20 cellular contexts compared by ENCODE assay signal in the genomic region with DNA sequence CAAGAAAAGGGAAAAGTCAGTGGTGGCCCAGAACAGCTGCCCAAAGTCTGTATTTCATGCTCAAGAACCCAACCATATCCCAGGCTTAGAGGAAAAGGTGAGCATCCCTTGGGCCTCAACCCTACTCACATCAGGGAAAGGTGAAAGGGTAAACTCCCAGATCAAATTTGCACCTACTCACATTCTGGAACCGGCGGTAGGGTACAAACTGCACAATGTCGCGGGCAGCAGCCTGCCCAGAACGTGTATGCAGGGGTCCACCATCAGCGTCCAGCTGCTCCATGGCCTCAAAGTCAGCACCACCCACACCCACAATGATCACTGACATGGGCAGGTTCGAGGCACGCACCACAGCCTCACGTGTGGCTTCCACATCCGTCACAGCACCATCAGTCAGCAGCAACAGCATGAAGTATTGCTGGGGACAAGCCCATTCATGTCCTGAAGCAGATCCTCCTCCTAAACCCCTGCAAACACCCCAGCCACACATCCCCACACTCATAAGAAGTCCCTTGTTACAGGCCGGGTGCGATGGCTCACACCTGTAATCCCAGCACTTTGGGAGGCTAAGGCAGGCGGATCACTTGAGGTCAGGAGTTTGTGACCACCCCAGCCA. TPM values are rescaled to one million over a fixed set of nuclear protein-coding genes. Genes with fewer than 3 reads are reported as not detected.
DNase-seq lines count a peak whose midpoint lies in the region; ATAC-seq and TF ChIP-seq lines count a peak whose summit lies in the region.
"Had no signal": no experiment of that assay in that cellular context is flagged by ENCODE, and none has a peak within 500 bp of the region (broad histone marks: within the 10 kb centered on the region; RNA-seq: fewer than 3 reads in every experiment).

No MANE protein-coding gene starts in this region.

- H3K27ac Mint-ChIP-seq in H9, result peak overlapping the region in 2 of 3 experiments; percentile 62 to 82; a peak in 3 of 7 replicates

- no peak overlapping the region for H3K4ac ChIP-seq in H9 (ENCODE audit: low read depth, low read length)

- DNase-seq in A673 (ENCODE audit: low spot score) (no peak), H9 (peak; percentile 24), islet precursor cell (peak; percentile 35)
- peak; percentile 20 for DNase-seq in activated CD8-positive, alpha-beta memory T cell treated with anti-CD3 and anti-CD28 coated beads, Interleukin-2, amount 50 U/mL, for 48 hours
- DNase-seq: activated gamma-delta T cell; aorta; CD8-positive, alpha-beta memory T cell; DND-41; heart left ventricle; left ventricle myocardium superior; NCI-H526 treated with DMSO at 0.1 percent for 48 hours; OCI-M1; retina; stimulated activated CD4-positive, alpha-beta T cell treated with anti-CD3 and anti-CD28 coated beads, Interleukin-12 subunit alpha, Interleukin-12 subunit beta, amount 100 ng/mL, for 4 hours had no signal

- H4K8ac ChIP-seq in H9 (replicated peaks; ENCODE audit: insufficient read length, low read depth, low read length), result no peak overlapping the region

- H2BK5ac ChIP-seq in H9 (ENCODE audit: insufficient read length, low read length), result no peak overlapping the region

- no peak overlapping the region for H2BK15ac ChIP-seq in H9 (ENCODE audit: low read depth, low read length)

- H4K20me1 ChIP-seq in H9 (ENCODE audit: control insufficient read depth, insufficient read depth, insufficient read length), result no peaks in the 10 kb centered on the region

- H3K4me1 Mint-ChIP-seq in H9, result peaks cover 0 to 4% of the 10 kb centered on the region in 2 experiments; a peak in 1 of 4 replicates
- H3K4me1 Mint-ChIP-seq: CD8-positive, alpha-beta memory T cell had no signal

- BruUV-seq in A673 (replicated peaks; lab: Mats Ljungman, UMichigan), result TSS peak; percentile 40

- no peak overlapping the region for H3K9ac ChIP-seq in H9 (ENCODE audit: extremely low read depth, insufficient read length, low read length)
- H3K9ac ChIP-seq: KMS-11 had no signal

- TF ChIP-seq CTCF in A673 (conservative IDR thresholded peaks at IDR 0.05; ENCODE audit: low read depth, low read length) (no peak), H9 (conservative IDR thresholded peaks at IDR 0.05) (no peak)

- H2BK20ac ChIP-seq in H9 (ENCODE audit: low read depth, low read length, poor library complexity, severe bottlenecking), result no peak overlapping the region

- H3K27ac ChIP-seq in A673 (ENCODE audit: low read depth, low read length, poor library complexity, severe bottlenecking), result no peak overlapping the region
- no peak overlapping the region for H3K27ac ChIP-seq in H9 (ENCODE audit: insufficient read length, low read depth, low read length)
- H3K27ac ChIP-seq: heart left ventricle, KMS-11, neutrophil, SK-N-MC had no signal

- no peak overlapping the region for H2BK120ac ChIP-seq in H9 (ENCODE audit: low read depth, low read length, poor library complexity, severe bottlenecking)

- H3K36me3 ChIP-seq in A673 (ENCODE audit: insufficient read depth, low read length, poor library complexity, severe bottlenecking), result peaks cover 40% of the 10 kb centered on the region

- CTCF ChIA-PET in A673 (lab: Charles Lee), result no interaction called here

- WGBS in H9 (ENCODE audit: extremely low coverage, insufficient read length, low lambda C conversion rate), result no CpG with 5 or more reads among the region's 13 CpGs

- ATAC-seq in GM18870 (IDR thresholded peaks at IDR 0.05; ENCODE audit: unreplicated experiment) (no peak), GM18868 (IDR thresholded peaks at IDR 0.05; ENCODE audit: unreplicated experiment) (no peak), HG02852 (IDR thresholded peaks at IDR 0.05; ENCODE audit: unreplicated experiment) (no peak)
- ATAC-seq: heart left ventricle, left ventricle myocardium superior had no signal

- H4K5ac ChIP-seq in H9 (ENCODE audit: insufficient read length, low read depth, low read length), result no peak overlapping the region

- intact Hi-C loops in A673 (cut with micrococcal nuclease; ENCODE audit: unreplicated experiment), result no loop called here

- no peak overlapping the region for H3T11ph ChIP-seq in H9 (ENCODE audit: low read length)

- H3K14ac ChIP-seq in H9 (ENCODE audit: insufficient read depth, low read length), result no peak overlapping the region

- H3K4me3 ChIP-seq in A673 (ENCODE audit: low read depth, low read length, poor library complexity, severe bottlenecking), result no peak overlapping the region
- H3K4me3 ChIP-seq: heart left ventricle, SK-N-MC had no signal

- no peak overlapping the region for H2BK12ac ChIP-seq in H9 (ENCODE audit: insufficient read length, low read depth, low read length)

- no peaks in the 10 kb centered on the region for H3K79me2 ChIP-seq in H9 (ENCODE audit: insufficient read depth, low read length)

- no peak overlapping the region for H3K23ac ChIP-seq in H9 (ENCODE audit: insufficient read length, low read depth, low read length)

- H3K27me3 ChIP-seq in A673 (replicated peaks; ENCODE audit: insufficient read depth, low read depth, low read length, poor library complexity), result no peaks in the 10 kb centered on the region
- H3K27me3 ChIP-seq in H9 (ENCODE audit: insufficient read depth, low read length), result no peaks in the 10 kb centered on the region
- H3K27me3 ChIP-seq: heart left ventricle, neutrophil had no signal

- H2AK5ac ChIP-seq in H9 (ENCODE audit: insufficient read length, low read length), result no peak overlapping the region

- H2AFZ ChIP-seq in H9 (ENCODE audit: low read length), result no peak overlapping the region

- no peaks in the 10 kb centered on the region for H3K27me3 Mint-ChIP-seq in H9 (ENCODE audit: low read depth)
- H3K27me3 Mint-ChIP-seq: CD8-positive, alpha-beta memory T cell had no signal

- POLR2A ChIA-PET in A673 (lab: Charles Lee; ENCODE audit: low non-redundant PET), result no interaction called here

- H3K9me3 Mint-ChIP-seq in H9, result no peaks in the 10 kb centered on the region; a peak in 1 of 5 replicates
- H3K9me3 Mint-ChIP-seq: CD8-positive, alpha-beta memory T cell had no signal

- H3K18ac ChIP-seq in H9 (ENCODE audit: insufficient read length, low read depth, low read length), result no peak overlapping the region

- no peaks in the 10 kb centered on the region for H3K23me2 ChIP-seq in H9 (ENCODE audit: insufficient read length, low read depth, low read length, poor library complexity, severe bottlenecking)

- H3K4me1 ChIP-seq in A673 (ENCODE audit: insufficient read depth, low read length, poor library complexity, severe bottlenecking), result no peaks in the 10 kb centered on the region
- H3K4me1 ChIP-seq in H9 (ENCODE audit: insufficient read depth, low read length), result no peaks in the 10 kb centered on the region
- H3K4me1 ChIP-seq: heart left ventricle had no signal

- no peaks in the 10 kb centered on the region for H3K79me1 ChIP-seq in H9 (ENCODE audit: insufficient read depth, low read depth, low read length, poor library complexity, severe bottlenecking)

- H3K36me3 Mint-ChIP-seq in H9 (ENCODE audit: insufficient read depth in 1 of 3, low read depth in 3 of 3), result peaks cover 39 to 59% (median 58%) of the 10 kb centered on the region in 3 experiments

- H3K9me3 ChIP-seq in A673 (ENCODE audit: low read depth, low read length, poor library complexity, severe bottlenecking) (no peaks in the 10 kb centered on the region), H9 (ENCODE audit: control insufficient read depth, low read depth, low read length) (no peaks in the 10 kb centered on the region)
- H3K9me3 ChIP-seq: heart left ventricle, neutrophil had no signal

- H3K4me3 Mint-ChIP-seq in H9, result no peak overlapping the region
- H3K4me3 Mint-ChIP-seq: CD8-positive, alpha-beta memory T cell had no signal

- no peak overlapping the region for H4K91ac ChIP-seq in H9 (ENCODE audit: insufficient read length, low read depth, low read length)

- H3K4me2 ChIP-seq in H9 (ENCODE audit: insufficient read depth, insufficient read length, low read length), result no peak overlapping the region
- H3K4me2 ChIP-seq: KMS-11 had no signal

- H3K56ac ChIP-seq in H9 (ENCODE audit: insufficient read length, low read depth, low read length), result no peak overlapping the region

RNA-seq across cellular contexts. Expression of gene SPAG4, which starts 10.9 kb away (rescaled TPM):
- total RNA-seq in A673 (2021) (0.67 and 1.2 TPM in 2 replicates), H9 (2021) (4.9 and 5.3 TPM in 2 replicates)

RNA-seq across cellular contexts. Expression of gene CPNE1, which starts 38.2 kb away (rescaled TPM):
- 273 TPM in 2 replicates for total RNA-seq in A673 (2021)
- total RNA-seq in H9 (2021), result 152 and 155 TPM in 2 replicates

RNA-seq across cellular contexts. Expression of gene RBM12, which starts 38.2 kb away (rescaled TPM):
- 114 and 124 TPM in 2 replicates for total RNA-seq in A673 (2021)
- total RNA-seq in H9 (2021), result 260 TPM in 2 replicates
